In the genomic region with DNA sequence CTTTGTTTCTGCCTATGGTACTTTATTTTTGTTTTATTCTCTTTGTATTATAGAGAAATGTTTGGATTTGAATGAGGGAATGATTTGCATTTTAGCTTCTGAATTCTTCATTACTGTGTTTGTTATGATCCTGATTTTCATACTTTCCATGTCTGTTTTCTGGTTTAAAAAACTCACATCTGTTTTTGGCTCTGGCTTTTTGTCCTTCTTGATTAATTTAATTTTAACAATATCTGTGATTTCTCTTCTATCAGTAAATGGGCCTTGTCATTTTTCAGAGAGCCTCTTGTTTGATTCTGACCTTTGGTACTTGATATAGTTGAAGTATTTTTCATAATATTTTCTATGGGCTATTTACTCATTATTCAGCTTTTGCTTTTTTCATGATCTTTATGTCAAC, we compare ENCODE assay signal across 16 cellular contexts.
DNase-seq lines count a peak whose midpoint lies in the region; ATAC-seq and TF ChIP-seq lines count a peak whose summit lies in the region.
"Had no signal": no experiment of that assay in that cellular context is flagged by ENCODE, and none has a peak within 500 bp of the region (broad histone marks: within the 10 kb centered on the region; RNA-seq: fewer than 3 reads in every experiment).

No MANE protein-coding gene starts in this region.

- H3K4me1 ChIP-seq in SK-N-SH (ENCODE audit: control insufficient read depth in 1 of 2, insufficient read depth in 2 of 2, low read depth in 1 of 2, low read length in 1 of 2), result peaks cover 0 to 12% of the 10 kb centered on the region in 2 experiments; a peak in 2 of 4 replicates
- H3K4me1 ChIP-seq in smooth muscle cell (ENCODE audit: low read depth), result peaks cover 12% of the 10 kb centered on the region
- H3K4me1 ChIP-seq: BLaER1 treated with 17β-estradiol and CSF1 and Interleukin-3, amounts not matched to agents 10 nM and 100 nM; Caco-2 had no signal

- CTCF ChIA-PET in SK-N-SH (lab: Yijun Ruan, JAX), result interaction anchor here (0.5 to 1.3 kb wide), 8 partner anchors 14 to 633 kb away, joined by 3 to 6 read pairs (median 3); no protein-coding TSS in a partner anchor

- H3K9ac ChIP-seq in SK-N-SH, result no peak overlapping the region
- no peak overlapping the region for H3K9ac ChIP-seq in smooth muscle cell (ENCODE audit: low read depth)
- H3K9ac ChIP-seq: BLaER1 treated with 17β-estradiol and CSF1 and Interleukin-3, amounts not matched to agents 10 nM and 100 nM had no signal

- TF ChIP-seq CTCF in SK-N-SH (IDR thresholded peaks at IDR 0.05), result no peak
- no peak for TF ChIP-seq CTCF in smooth muscle cell (IDR thresholded peaks at IDR 0.05; ENCODE audit: borderline replicate concordance, insufficient read depth, poor library complexity, severe bottlenecking)

- H3K4me2 ChIP-seq in SK-N-SH (no peak overlapping the region), smooth muscle cell (peak overlapping the region; percentile 32)
- H3K4me2 ChIP-seq: BLaER1 treated with 17β-estradiol and CSF1 and Interleukin-3, amounts not matched to agents 10 nM and 100 nM had no signal

- H3K27me3 ChIP-seq in SK-N-SH (ENCODE audit: insufficient read depth) (no peaks in the 10 kb centered on the region), smooth muscle cell (ENCODE audit: low read depth) (no peaks in the 10 kb centered on the region)
- H3K27me3 ChIP-seq: BLaER1 treated with 17β-estradiol and CSF1 and Interleukin-3, amounts not matched to agents 10 nM and 100 nM had no signal

- no peaks in the 10 kb centered on the region for H3K36me3 ChIP-seq in SK-N-SH (replicated peaks in 1 of 2; ENCODE audit: control insufficient read depth in 1 of 2, insufficient read depth in 2 of 2, low read length in 1 of 2)
- peaks cover 3% of the 10 kb centered on the region for H3K36me3 ChIP-seq in smooth muscle cell (ENCODE audit: low read depth)
- H3K36me3 ChIP-seq: BLaER1 treated with 17β-estradiol and CSF1 and Interleukin-3, amounts not matched to agents 10 nM and 100 nM had no signal

- H4K20me1 ChIP-seq in SK-N-SH (ENCODE audit: insufficient read depth) (no peaks in the 10 kb centered on the region), smooth muscle cell (ENCODE audit: low read depth) (no peaks in the 10 kb centered on the region)
- H4K20me1 ChIP-seq: BLaER1 treated with 17β-estradiol and CSF1 and Interleukin-3, amounts not matched to agents 10 nM and 100 nM had no signal

- DNase-seq in NCI-H1048 (lab: John Stamatoyannopoulos, UW) (peak; percentile 10), SK-N-SH (peak; percentile 11), smooth muscle cell (lab: John Stamatoyannopoulos, UW; ENCODE audit: unreplicated experiment) (no peak), NCI-H146 treated with DMSO at 0.1 percent for 48 hours (lab: John Stamatoyannopoulos, UW; ENCODE audit: unreplicated experiment) (no peak), amygdala (lab: John Stamatoyannopoulos, UW) (no peak)
- DNase-seq: 8988T; ACHN; Caco-2; Calu3; CD4-positive, alpha-beta T cell; CD8-positive, alpha-beta T cell; DMS79 treated with DMSO at 0.1 percent for 48 hours; GF-D8 had no signal

- peak in 1 of 2 experiments; percentile 93; a peak in 2 of 4 replicates for TF ChIP-seq EP300 in SK-N-SH (IDR thresholded peaks at IDR 0.05; ENCODE audit: borderline replicate concordance in 1 of 2, low read depth in 1 of 2, low read length in 1 of 2)

- TF ChIP-seq RAD21 in SK-N-SH (IDR thresholded peaks at IDR 0.05; ENCODE audit: low read length), result no peak; the same call in 1 of the 2 replicates

- H3K4me3 ChIP-seq in SK-N-SH (ENCODE audit: low read depth in 2 of 2, low read length in 1 of 2), result no peak overlapping the region
- H3K4me3 ChIP-seq in smooth muscle cell, result no peak overlapping the region
- H3K4me3 ChIP-seq: BLaER1 treated with 17β-estradiol and CSF1 and Interleukin-3, amounts not matched to agents 10 nM and 100 nM had no signal

- H3K27ac ChIP-seq in SK-N-SH (ENCODE audit: low read depth in 2 of 2, low read length in 1 of 2), result peak overlapping the region in 1 of 2 experiments; percentile 98; a peak in 2 of 4 replicates
- H3K27ac ChIP-seq in smooth muscle cell (ENCODE audit: low read depth), result no peak overlapping the region
- H3K27ac ChIP-seq: BLaER1 treated with 17β-estradiol and CSF1 and Interleukin-3, amounts not matched to agents 10 nM and 100 nM; C4-2B had no signal

- H3F3A ChIP-seq in SK-N-SH (replicated peaks; ENCODE audit: insufficient read depth), result no peaks in the 10 kb centered on the region
- no peaks in the 10 kb centered on the region for H3F3A ChIP-seq in smooth muscle cell (ENCODE audit: low read depth)

- H3K9me2 ChIP-seq in SK-N-SH, result no peaks in the 10 kb centered on the region

- H3K9me3 ChIP-seq in SK-N-SH (no peaks in the 10 kb centered on the region), smooth muscle cell (replicated peaks; ENCODE audit: low read depth) (no peaks in the 10 kb centered on the region)
- H3K9me3 ChIP-seq: BLaER1 treated with 17β-estradiol and CSF1 and Interleukin-3, amounts not matched to agents 10 nM and 100 nM; Caco-2 had no signal

- POLR2A ChIA-PET in SK-N-SH (lab: Yijun Ruan, JAX), result interaction anchor here (1.0 to 1.7 kb wide), 4 partner anchors 58 to 344 kb away, joined by 3 to 5 read pairs (median 4); no protein-coding TSS in a partner anchor

- no peak for ATAC-seq in HG02759 (IDR thresholded peaks at IDR 0.05; ENCODE audit: unreplicated experiment)
- ATAC-seq: CD8-positive, alpha-beta T cell had no signal

- H2AFZ ChIP-seq in SK-N-SH (ENCODE audit: low read depth) (no peak overlapping the region), smooth muscle cell (ENCODE audit: low read depth) (peak overlapping the region; percentile 61)

- H3K79me2 ChIP-seq in SK-N-SH (ENCODE audit: insufficient read depth), result no peaks in the 10 kb centered on the region
- H3K79me2 ChIP-seq in smooth muscle cell (ENCODE audit: low read depth), result peaks cover 56% of the 10 kb centered on the region

TF ChIP-seq in SK-N-SH, 30 proteins besides CTCF, POLR2A, EP300 and RAD21 (continues in another document):
- no peak for TF ChIP-seq ELF1 (IDR thresholded peaks at IDR 0.05)
- no peak for TF ChIP-seq TEAD4 (IDR thresholded peaks at IDR 0.05; ENCODE audit: borderline replicate concordance, insufficient read depth)
- TF ChIP-seq JUND (IDR thresholded peaks at IDR 0.05), result no peak
- no peak for TF ChIP-seq RFX5 (IDR thresholded peaks at IDR 0.05; ENCODE audit: low read length)
- TF ChIP-seq, protein P1, sequence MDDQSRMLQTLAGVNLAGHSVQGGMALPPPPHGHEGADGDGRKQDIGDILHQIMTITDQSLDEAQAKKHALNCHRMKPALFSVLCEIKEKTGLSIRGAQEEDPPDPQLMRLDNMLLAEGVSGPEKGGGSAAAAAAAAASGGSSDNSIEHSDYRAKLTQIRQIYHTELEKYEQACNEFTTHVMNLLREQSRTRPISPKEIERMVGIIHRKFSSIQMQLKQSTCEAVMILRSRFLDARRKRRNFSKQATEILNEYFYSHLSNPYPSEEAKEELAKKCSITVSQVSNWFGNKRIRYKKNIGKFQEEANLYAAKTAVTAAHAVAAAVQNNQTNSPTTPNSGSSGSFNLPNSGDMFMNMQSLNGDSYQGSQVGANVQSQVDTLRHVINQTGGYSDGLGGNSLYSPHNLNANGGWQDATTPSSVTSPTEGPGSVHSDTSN (IDR thresholded peaks at IDR 0.05), result no peak
- TF ChIP-seq FOSL2 (IDR thresholded peaks at IDR 0.05; ENCODE audit: borderline replicate concordance, low read depth), result no peak
- no peak for TF ChIP-seq MEF2A (IDR thresholded peaks at IDR 0.05; ENCODE audit: borderline replicate concordance, low read depth)
- TF ChIP-seq TCF12 (IDR thresholded peaks at IDR 0.05), result peak; percentile 47; the same call in 1 of the 2 replicates
- TF ChIP-seq, protein P2, sequence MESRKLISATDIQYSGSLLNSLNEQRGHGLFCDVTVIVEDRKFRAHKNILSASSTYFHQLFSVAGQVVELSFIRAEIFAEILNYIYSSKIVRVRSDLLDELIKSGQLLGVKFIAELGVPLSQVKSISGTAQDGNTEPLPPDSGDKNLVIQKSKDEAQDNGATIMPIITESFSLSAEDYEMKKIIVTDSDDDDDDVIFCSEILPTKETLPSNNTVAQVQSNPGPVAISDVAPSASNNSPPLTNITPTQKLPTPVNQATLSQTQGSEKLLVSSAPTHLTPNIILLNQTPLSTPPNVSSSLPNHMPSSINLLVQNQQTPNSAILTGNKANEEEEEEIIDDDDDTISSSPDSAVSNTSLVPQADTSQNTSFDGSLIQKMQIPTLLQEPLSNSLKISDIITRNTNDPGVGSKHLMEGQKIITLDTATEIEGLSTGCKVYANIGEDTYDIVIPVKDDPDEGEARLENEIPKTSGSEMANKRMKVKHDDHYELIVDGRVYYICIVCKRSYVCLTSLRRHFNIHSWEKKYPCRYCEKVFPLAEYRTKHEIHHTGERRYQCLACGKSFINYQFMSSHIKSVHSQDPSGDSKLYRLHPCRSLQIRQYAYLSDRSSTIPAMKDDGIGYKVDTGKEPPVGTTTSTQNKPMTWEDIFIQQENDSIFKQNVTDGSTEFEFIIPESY (IDR thresholded peaks at IDR 0.05; ENCODE audit: borderline replicate concordance, low read depth), result no peak
- no peak for TF ChIP-seq RXRA (IDR thresholded peaks at IDR 0.05; ENCODE audit: borderline replicate concordance, low read depth)
- peak; percentile 27; the same call in 1 of the 2 replicates for TF ChIP-seq GATA2 (CRISPR knock-in tag; IDR thresholded peaks at IDR 0.05)
- no peak for TF ChIP-seq EZH2phosphoT487 (IDR thresholded peaks at IDR 0.05; ENCODE audit: borderline replicate concordance, low read depth)
- TF ChIP-seq, protein P3, sequence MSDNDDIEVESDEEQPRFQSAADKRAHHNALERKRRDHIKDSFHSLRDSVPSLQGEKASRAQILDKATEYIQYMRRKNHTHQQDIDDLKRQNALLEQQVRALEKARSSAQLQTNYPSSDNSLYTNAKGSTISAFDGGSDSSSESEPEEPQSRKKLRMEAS (IDR thresholded peaks at IDR 0.05; ENCODE audit: low read depth), result no peak
- no peak for TF ChIP-seq TAF1 (IDR thresholded peaks at IDR 0.05; ENCODE audit: borderline replicate concordance, low read depth, low read length)
- TF ChIP-seq SMC3 (IDR thresholded peaks at IDR 0.05; ENCODE audit: low read depth, low read length), result no peak
- peak; percentile 34 for TF ChIP-seq CHD2 (IDR thresholded peaks at IDR 0.05; ENCODE audit: low read length, partially characterized antibody)
- TF ChIP-seq, protein P4, sequence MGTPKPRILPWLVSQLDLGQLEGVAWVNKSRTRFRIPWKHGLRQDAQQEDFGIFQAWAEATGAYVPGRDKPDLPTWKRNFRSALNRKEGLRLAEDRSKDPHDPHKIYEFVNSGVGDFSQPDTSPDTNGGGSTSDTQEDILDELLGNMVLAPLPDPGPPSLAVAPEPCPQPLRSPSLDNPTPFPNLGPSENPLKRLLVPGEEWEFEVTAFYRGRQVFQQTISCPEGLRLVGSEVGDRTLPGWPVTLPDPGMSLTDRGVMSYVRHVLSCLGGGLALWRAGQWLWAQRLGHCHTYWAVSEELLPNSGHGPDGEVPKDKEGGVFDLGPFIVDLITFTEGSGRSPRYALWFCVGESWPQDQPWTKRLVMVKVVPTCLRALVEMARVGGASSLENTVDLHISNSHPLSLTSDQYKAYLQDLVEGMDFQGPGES (IDR thresholded peaks at IDR 0.05; ENCODE audit: low read depth, low read length), result no peak
- no peak for TF ChIP-seq NRF1 (IDR thresholded peaks at IDR 0.05; ENCODE audit: low read depth, low read length)
- TF ChIP-seq NFIC (IDR thresholded peaks at IDR 0.05; ENCODE audit: borderline replicate concordance), result no peak

Comparison
In these comparisons a context has a peak if more than half of its experiments do, and no peak if none do; other contexts are left out.
1. DNase-seq: peak in NCI-H1048 (single experiment) and SK-N-SH (single experiment); none in smooth muscle cell (single experiment), NCI-H146 treated with DMSO at 0.1 percent for 48 hours (single experiment) and amygdala (0 of 56).